In the genomic region with DNA sequence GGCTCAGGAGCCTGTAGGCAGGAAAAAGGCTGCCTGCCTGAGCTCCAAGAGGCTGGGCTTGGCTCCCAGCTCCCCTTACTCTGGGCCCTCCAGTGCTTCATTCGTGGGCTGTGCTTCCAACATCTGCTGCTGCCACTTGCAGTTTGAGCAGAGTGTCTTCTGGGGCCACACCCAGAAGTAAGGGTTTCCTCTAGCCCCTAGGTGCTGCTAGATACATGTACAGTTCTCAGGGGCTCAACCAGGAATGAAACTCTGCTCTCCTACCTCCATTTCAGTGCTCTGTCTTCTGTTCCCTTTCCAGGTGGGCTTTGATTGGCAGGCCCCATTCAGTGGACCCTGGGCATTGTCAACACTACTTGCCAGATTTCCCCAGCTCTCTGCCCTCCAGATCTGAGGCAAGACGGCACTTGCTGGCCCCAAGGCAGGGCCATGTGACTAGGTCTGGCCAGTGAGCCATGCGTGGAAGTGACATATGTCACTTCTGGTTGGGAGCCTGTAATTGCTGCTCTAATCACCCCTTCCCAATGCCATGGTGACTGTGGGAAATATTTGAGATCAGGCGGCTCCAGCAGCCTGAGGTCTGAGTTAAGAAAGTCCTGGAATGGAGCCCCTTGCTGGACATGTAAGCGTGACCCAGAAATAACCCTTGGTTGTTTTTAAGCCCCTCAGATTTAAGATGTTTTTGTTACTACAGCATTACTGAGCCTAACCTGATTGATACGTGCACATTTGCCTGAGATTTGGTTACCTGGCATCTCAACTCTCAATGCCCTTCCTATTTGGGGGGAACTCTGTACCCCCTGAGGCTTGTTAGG, we compare ENCODE assay signal across 9 cellular contexts. TPM values are rescaled to one million over a fixed set of nuclear protein-coding genes. Genes with fewer than 3 reads are reported as not detected.
DNase-seq lines count a peak whose midpoint lies in the region; ATAC-seq and TF ChIP-seq lines count a peak whose summit lies in the region.
"Had no signal": no experiment of that assay in that cellular context is flagged by ENCODE, and none has a peak within 500 bp of the region (broad histone marks: within the 10 kb centered on the region; RNA-seq: fewer than 3 reads in every experiment).

No MANE protein-coding gene starts in this region.

- TF ChIP-seq CTCF in DOHH2 (IDR thresholded peaks at IDR 0.05; ENCODE audit: low read depth, low read length, poor library complexity, severe bottlenecking) (peak; percentile 37), heart right ventricle (IDR thresholded peaks at IDR 0.05) (peak in 5 of 9 donors; percentile 13 to 48 (median 39))

- ATAC-seq in GM21447 (IDR thresholded peaks at IDR 0.05; ENCODE audit: unreplicated experiment): peak; percentile 64
- ATAC-seq in heart right ventricle: peak; percentile 44 to 82 (median 62)
- no peak for ATAC-seq in GM21528 (IDR thresholded peaks at IDR 0.05; ENCODE audit: low FRiP score, unreplicated experiment)

- H3F3A ChIP-seq in DOHH2 (ENCODE audit: control insufficient read depth, insufficient read depth): no peaks in the 10 kb centered on the region

- H3K9me3 ChIP-seq in DOHH2 (ENCODE audit: control insufficient read depth, insufficient read depth, low read length): no peaks in the 10 kb centered on the region
- no peaks in the 10 kb centered on the region for H3K9me3 ChIP-seq in heart right ventricle

- H3K4me1 ChIP-seq in DOHH2 (ENCODE audit: control insufficient read depth, low read length) (peaks cover 14% of the 10 kb centered on the region), heart right ventricle (peaks cover 0 to 16% (median 9%) of the 10 kb centered on the region in 9 donors)

- peak; percentile 12 for DNase-seq in NCI-H82 treated with DMSO at 0.1 percent for 48 hours (lab: John Stamatoyannopoulos, UW; ENCODE audit: unreplicated experiment)
- no peak for DNase-seq in heart right ventricle
- DNase-seq in stimulated activated CD8-positive, alpha-beta memory T cell treated with anti-CD3 and anti-CD28 coated beads, Interleukin-4, amount 100 ng/mL, for 48 hours: no peak
- no peak for DNase-seq in midbrain (lab: John Stamatoyannopoulos, UW)
- no peak for DNase-seq in UCSD-AML1 (lab: John Stamatoyannopoulos, UW; ENCODE audit: unreplicated experiment)
- DNase-seq: nephron progenitor cell had no signal

- peaks cover 6% of the 10 kb centered on the region; the same call in 1 of the 2 replicates for H3K27me3 ChIP-seq in DOHH2 (ENCODE audit: control insufficient read depth, low read length)
- no peaks in the 10 kb centered on the region for H3K27me3 ChIP-seq in heart right ventricle

- no peaks in the 10 kb centered on the region for H3K9me2 ChIP-seq in DOHH2 (replicated peaks; ENCODE audit: control insufficient read depth, low read length)

- intact Hi-C loops in heart right ventricle (cut with DNase I): loop anchor here in 8 of 10 donors (5.0 to 10.0 kb wide), 6 partner anchors 129 to 689 kb away; partner anchors contain the start of gene CPEB4 (in 1 of the 8)

- no peak overlapping the region for H3K4me2 ChIP-seq in DOHH2 (ENCODE audit: low read length)

- no peak overlapping the region for H3K4me3 ChIP-seq in DOHH2 (ENCODE audit: low read length)
- no peak overlapping the region for H3K4me3 ChIP-seq in heart right ventricle

- no peaks in the 10 kb centered on the region for H3K36me3 ChIP-seq in DOHH2 (ENCODE audit: control insufficient read depth, low read length)
- H3K36me3 ChIP-seq in heart right ventricle: no peaks in the 10 kb centered on the region

- H3K79me2 ChIP-seq in DOHH2 (ENCODE audit: control insufficient read depth, low read length): no peaks in the 10 kb centered on the region

- no peaks in the 10 kb centered on the region; the same call in 1 of the 2 replicates for H4K20me1 ChIP-seq in DOHH2 (ENCODE audit: control insufficient read depth, insufficient read depth, low read depth, low read length)

- 74 to 77% methylated on average over 6 of the region's 6 CpGs for WGBS in heart right ventricle, 2 donors

- H3K27ac ChIP-seq in DOHH2 (ENCODE audit: low read depth, low read length) (no peak overlapping the region), heart right ventricle (peak overlapping the region in 2 of 10 donors; percentile 15 to 16)

RNA-seq across cellular contexts. Expression of gene BOD1, which starts 9.4 kb away (rescaled TPM):
- total RNA-seq in heart right ventricle: 10 to 100 TPM; 37.6 to 54.3 (median 46.3) TPM
- 10 to 100 TPM; 20.2 to 36.7 TPM for polyA plus RNA-seq in heart right ventricle
